ENCODE assay signal across 2 cellular contexts in genomic region chr4:140136509-140136908, GRCh38.
TF ChIP-seq lines count a peak whose summit lies in the region.

No MANE protein-coding gene starts in this region.

TF ChIP-seq in A549, 52 proteins besides CTCF, POLR2A, EP300 and RAD21 (continued from another document):
- TF ChIP-seq FOSL2 (IDR thresholded peaks at IDR 0.05) (peak; percentile 44), FOSL2 (CRISPR knock-in tag; IDR thresholded peaks at IDR 0.05) (peak; percentile 88)
TF ChIP-seq in A549: peak in this region for 4.

TF ChIP-seq in GM23338, 12 proteins besides CTCF, POLR2A, EP300 and RAD21 (continued from another document):
- TF ChIP-seq ZNF462 (CRISPR knock-in tag; IDR thresholded peaks at IDR 0.05) (no peak), EZH2 (IDR thresholded peaks at IDR 0.05; ENCODE audit: low read depth, unreplicated experiment) (no peak), NANOG (IDR thresholded peaks at IDR 0.05; ENCODE audit: borderline replicate concordance) (no peak), JUNB (IDR thresholded peaks at IDR 0.05; ENCODE audit: unreplicated experiment) (no peak), REST (IDR thresholded peaks at IDR 0.05; ENCODE audit: unreplicated experiment) (no peak)
